ENCODE assay signal across 14 cellular contexts in genomic region chr11:76270387-76270786, GRCh38.
A peak's percentile ranks its signal among the peaks of the same experiment; 100 is the strongest.
DNase-seq lines count a peak whose midpoint lies in the region; ATAC-seq and TF ChIP-seq lines count a peak whose summit lies in the region.
"Had no signal": no experiment of that assay in that cellular context is flagged by ENCODE, and none has a peak within 500 bp of the region (broad histone marks: within the 10 kb centered on the region; RNA-seq: fewer than 3 reads in every experiment).

No MANE protein-coding gene starts in this region.

- no peak for TF ChIP-seq CTCF in retinal pigment epithelial cell (conservative IDR thresholded peaks at IDR 0.05; ENCODE audit: low read depth, low read length)

- DNase-seq in DMS79 (lab: John Stamatoyannopoulos, UW) (peak; percentile 28), NCI-H82 (lab: John Stamatoyannopoulos, UW) (peak; percentile 60), fibroblast of the conjunctiva (ENCODE audit: low read depth) (peak; percentile 38), retinal pigment epithelial cell (ENCODE audit: low read depth) (peak; percentile 93), DMS53 (lab: John Stamatoyannopoulos, UW) (no peak), GM19240 (ENCODE audit: insufficient read length, low spot score) (no peak)
- DNase-seq: activated CD4-positive, alpha-beta T cell treated with anti-CD3 and anti-CD28 coated beads, Interleukin-2, amount 10 ng/mL, durations not matched to agents 24 days and 14 days; activated naive CD8-positive, alpha-beta T cell treated with anti-CD3 and anti-CD28 coated beads, Interleukin-2, amount 10 ng/mL, durations not matched to agents 7 days and 5 days; activated T-cell treated with anti-CD3 and anti-CD28 coated beads for 4 hours; NCI-H1436 treated with DMSO at 0.1 percent for 48 hours; SHP77 had no signal

- no peak overlapping the region for H3K4me3 ChIP-seq in retinal pigment epithelial cell (ENCODE audit: low read length)
- H3K4me3 ChIP-seq: lung had no signal

- ATAC-seq in GM19023 (IDR thresholded peaks at IDR 0.05; ENCODE audit: unreplicated experiment) (no peak), GM21717 (IDR thresholded peaks at IDR 0.05; ENCODE audit: unreplicated experiment) (no peak)

Comparison
In these comparisons a context has a peak if more than half of its experiments do, and no peak if none do; other contexts are left out.
1. DNase-seq: peak in DMS79 (single experiment), NCI-H82 (single experiment), fibroblast of the conjunctiva (single experiment) and retinal pigment epithelial cell (single experiment); none in DMS53 (single experiment) and GM19240 (single experiment).